ENCODE assay signal across 10 cellular contexts in the genomic region with DNA sequence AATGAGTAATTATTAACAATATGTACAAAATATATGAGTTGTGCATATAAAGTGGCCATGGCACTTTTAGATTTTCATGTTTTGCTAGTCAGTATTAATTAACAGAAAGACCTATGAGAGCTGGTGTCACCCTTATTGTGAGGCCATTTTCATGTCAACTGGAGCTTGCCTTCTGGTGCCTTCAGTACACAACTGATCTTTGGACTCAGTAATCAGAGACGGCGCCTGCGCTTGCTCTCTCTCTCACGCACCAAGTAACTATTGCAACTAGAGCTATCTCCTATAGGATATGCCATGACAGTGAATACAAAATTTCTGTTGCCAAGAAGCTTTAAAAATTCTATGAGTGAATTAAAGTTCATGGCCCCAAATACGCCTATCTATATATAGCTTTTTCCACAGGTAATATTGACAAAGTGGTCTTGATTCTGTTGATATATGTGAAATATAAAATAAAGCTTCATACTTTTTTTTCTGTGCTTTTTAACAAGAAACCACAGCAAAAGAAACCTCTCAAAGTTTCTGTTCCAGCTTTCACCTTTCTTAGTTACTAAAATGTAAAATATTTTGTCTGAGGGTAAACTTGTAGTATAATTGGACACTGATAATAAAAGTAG. TPM values are rescaled to one million over a fixed set of nuclear protein-coding genes. Genes with fewer than 3 reads are reported as not detected.
DNase-seq lines count a peak whose midpoint lies in the region; ATAC-seq, FAIRE-seq and TF ChIP-seq lines count a peak whose summit lies in the region.
"Had no signal": no experiment of that assay in that cellular context is flagged by ENCODE, and none has a peak within 500 bp of the region (broad histone marks: within the 10 kb centered on the region; RNA-seq: fewer than 3 reads in every experiment).

No MANE protein-coding gene starts in this region.

- no TSS peak for BruUV-seq in Caco-2 (replicated peaks; lab: Mats Ljungman, UMichigan)

- peaks cover 26% of the 10 kb centered on the region for H3K36me3 Mint-ChIP-seq in Caco-2 (ENCODE audit: insufficient read depth, unreplicated experiment)
- H3K36me3 Mint-ChIP-seq in astrocyte (ENCODE audit: low read depth, unreplicated experiment) = peaks cover 1% of the 10 kb centered on the region
- no peaks in the 10 kb centered on the region for H3K36me3 Mint-ChIP-seq in neural crest cell (ENCODE audit: low read depth)
- H3K36me3 Mint-ChIP-seq: immature natural killer cell had no signal

- CTCF ChIA-PET in Caco-2 (lab: Charles Lee) = interaction anchor here (0.9 to 1.4 kb wide), 4 partner anchors 100 to 216 kb away, joined by 3 to 10 read pairs (median 3); no protein-coding TSS in a partner anchor

- H3K4me3 ChIP-seq in Caco-2 (ENCODE audit: low read depth, low read length) (no peak overlapping the region), astrocyte (ENCODE audit: insufficient read depth, low read depth, low read length) (no peak overlapping the region)

- H3K27ac ChIP-seq in astrocyte (ENCODE audit: low read depth, low read length) = no peak overlapping the region

- H3K27me3 ChIP-seq in Caco-2 (replicated peaks; ENCODE audit: control insufficient read depth, insufficient read depth, low read length) = no peaks in the 10 kb centered on the region
- H3K27me3 ChIP-seq in astrocyte (ENCODE audit: insufficient read depth, low read length) = no peaks in the 10 kb centered on the region

- H3K9me3 ChIP-seq in Caco-2 (no peaks in the 10 kb centered on the region), astrocyte (ENCODE audit: insufficient read depth, low read depth, low read length) (no peaks in the 10 kb centered on the region)

- FAIRE-seq in astrocyte (lab: Jason Lieb, UNC) = no peak

- peaks cover 58% of the 10 kb centered on the region for H4K20me1 ChIP-seq in astrocyte (ENCODE audit: insufficient read depth, low read length)

- no peak overlapping the region for H3K4me2 ChIP-seq in astrocyte (ENCODE audit: low read length)

- peaks cover 73% of the 10 kb centered on the region for H3K79me2 ChIP-seq in astrocyte (ENCODE audit: insufficient read depth, low read length)

- H3K9me3 Mint-ChIP-seq in Caco-2 (ENCODE audit: unreplicated experiment) (no peaks in the 10 kb centered on the region), astrocyte (ENCODE audit: unreplicated experiment) (no peaks in the 10 kb centered on the region), neural crest cell (no peaks in the 10 kb centered on the region)
- H3K9me3 Mint-ChIP-seq: activated naive CD4-positive, alpha-beta T cell treated with anti-CD3 and anti-CD28 coated beads for 36 hours; immature natural killer cell had no signal

- TF ChIP-seq CTCF in Caco-2 (IDR thresholded peaks at IDR 0.05; ENCODE audit: insufficient read depth in 1 of 2, low read depth in 1 of 2, low read length in 1 of 2, severe bottlenecking in 1 of 2, unreplicated experiment in 1 of 2) (no peak), astrocyte (IDR thresholded peaks at IDR 0.05; ENCODE audit: insufficient read depth, low read depth, low read length) (no peak), neural crest cell (conservative IDR thresholded peaks at IDR 0.05) (no peak)

- H3K27me3 Mint-ChIP-seq in Caco-2 (ENCODE audit: insufficient read depth, unreplicated experiment) = no peaks in the 10 kb centered on the region
- H3K27me3 Mint-ChIP-seq in astrocyte (ENCODE audit: low read depth, unreplicated experiment) = no peaks in the 10 kb centered on the region
- H3K27me3 Mint-ChIP-seq in neural crest cell (ENCODE audit: low read depth) = no peaks in the 10 kb centered on the region

- DNase-seq in Caco-2 (peak; percentile 69 to 79), LoVo (ENCODE audit: low spot score) (peak; percentile 70), astrocyte (ENCODE audit: low read depth) (no peak), neural crest cell (ENCODE audit: low read depth, low spot score) (no peak), NCI-H748 treated with DMSO at 0.1 percent for 48 hours (lab: John Stamatoyannopoulos, UW) (no peak), anterior cingulate cortex (lab: John Stamatoyannopoulos, UW) (no peak)
- DNase-seq: activated naive CD4-positive, alpha-beta T cell treated with anti-CD3 and anti-CD28 coated beads for 36 hours; immature natural killer cell had no signal

- H2AFZ ChIP-seq in astrocyte (ENCODE audit: low read depth, low read length) = no peak overlapping the region

- H3K9ac ChIP-seq in astrocyte (ENCODE audit: low read length) = no peak overlapping the region

- H3K4me1 Mint-ChIP-seq in Caco-2 (ENCODE audit: low read depth, unreplicated experiment) = peaks cover 67% of the 10 kb centered on the region
- peaks cover 58% of the 10 kb centered on the region for H3K4me1 Mint-ChIP-seq in astrocyte (ENCODE audit: low read depth, unreplicated experiment)
- H3K4me1 Mint-ChIP-seq in neural crest cell = peaks cover 68% of the 10 kb centered on the region

- intact Hi-C loops in Caco-2 (cut with micrococcal nuclease; ENCODE audit: unreplicated experiment) = loop anchor here (1.0 to 10.0 kb wide), 3 partner anchors 100 to 574 kb away; partner anchors contain the start of genes ACTR2 and AFTPH

- ATAC-seq in HG02571 (IDR thresholded peaks at IDR 0.05; ENCODE audit: unreplicated experiment) = no peak
- no peak for ATAC-seq in activated CD4-positive, CD25-positive, alpha-beta regulatory T cell treated with anti-CD3 and anti-CD28 coated beads, Interleukin-2, amount 50 U/mL, for 24 hours

- H3K27ac Mint-ChIP-seq in Caco-2 (ENCODE audit: unreplicated experiment) (peak overlapping the region; percentile 82), astrocyte (ENCODE audit: unreplicated experiment) (no peak overlapping the region), neural crest cell (ENCODE audit: unreplicated experiment) (no peak overlapping the region)
- H3K27ac Mint-ChIP-seq: activated naive CD4-positive, alpha-beta T cell treated with anti-CD3 and anti-CD28 coated beads for 36 hours had no signal

- no peaks in the 10 kb centered on the region for H3K36me3 ChIP-seq in Caco-2 (ENCODE audit: control insufficient read depth, insufficient read depth, low read length)
- H3K36me3 ChIP-seq in astrocyte (ENCODE audit: insufficient read depth, low read length) = no peaks in the 10 kb centered on the region

- peak overlapping the region; percentile 57 for H3K4me3 Mint-ChIP-seq in Caco-2 (ENCODE audit: unreplicated experiment)
- H3K4me3 Mint-ChIP-seq in astrocyte (ENCODE audit: unreplicated experiment) = peak overlapping the region; percentile 91
- H3K4me3 Mint-ChIP-seq in neural crest cell = peak overlapping the region; percentile 89

- POLR2A ChIA-PET in Caco-2 (lab: Charles Lee) = interaction anchor here (0.5 to 2.4 kb wide), 4 partner anchors 43 to 226 kb away, joined by 3 to 24 read pairs (median 3); no protein-coding TSS in a partner anchor

- H3K4me1 ChIP-seq in Caco-2 = peaks cover 58% of the 10 kb centered on the region
- H3K4me1 ChIP-seq in astrocyte (ENCODE audit: insufficient read depth, low read length) = peaks cover 36% of the 10 kb centered on the region

RNA-seq across cellular contexts. Expression of gene SERTAD2, which starts 2.9 kb away (rescaled TPM):
- 25.1 and 25.8 TPM in 2 replicates for total RNA-seq in Caco-2 (2022)
- total RNA-seq in astrocyte = 39.9 and 42.2 TPM in 2 replicates
- 16.8 and 18.6 TPM in 2 replicates for total RNA-seq in neural crest cell

Comparison
In these comparisons a context has a peak if more than half of its experiments do, and no peak if none do; other contexts are left out.
1. DNase-seq: peak in Caco-2 (2 of 2) and LoVo (single experiment); none in astrocyte (single experiment), neural crest cell (single experiment), NCI-H748 treated with DMSO at 0.1 percent for 48 hours (single experiment) and anterior cingulate cortex (0 of 58).
2. Peak in every context shown above with its lines, with median percentiles within 50 percentile points of each other: H3K4me3 Mint-ChIP-seq.